ENCODE assay signal across 1 cellular context in the genomic region with DNA sequence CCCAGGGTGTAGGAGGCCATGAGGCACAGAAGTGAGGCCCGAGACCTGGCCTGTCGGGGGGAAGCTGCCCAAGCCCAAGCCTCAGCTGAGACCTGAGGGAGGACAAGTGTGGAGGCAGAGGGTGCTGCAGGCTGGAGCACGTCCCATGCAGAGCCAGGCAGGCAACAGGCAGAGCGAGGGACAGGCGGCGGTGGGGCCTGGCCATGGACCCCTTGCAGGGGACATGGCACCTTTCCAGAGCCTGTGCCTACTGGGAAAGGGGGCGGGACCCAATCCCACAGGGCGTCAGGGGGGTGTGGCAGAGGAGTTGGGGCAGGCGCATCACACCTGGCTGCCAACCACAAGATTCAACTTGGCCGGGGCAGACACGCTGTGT.
A peak's percentile ranks its signal among the peaks of the same experiment; 100 is the strongest.
TF ChIP-seq lines count a peak whose summit lies in the region.

No MANE protein-coding gene starts in this region.

TF ChIP-seq in HepG2, 621 proteins besides CTCF, POLR2A, EP300 and RAD21:
- TF ChIP-seq ZNF33A (CRISPR knock-in tag; IDR thresholded peaks at IDR 0.05; ENCODE audit: borderline replicate concordance) (no peak), CSRNP1 (CRISPR knock-in tag; IDR thresholded peaks at IDR 0.05) (0 out of 2 replicates have a peak, but pooled peaks have one; percentile 19), RXRB (CRISPR knock-in tag; IDR thresholded peaks at IDR 0.05; ENCODE audit: borderline replicate concordance) (no peak), TOPORS (CRISPR knock-in tag; IDR thresholded peaks at IDR 0.05) (peak; percentile 15; the same call in 1 of the 2 replicates)
- TF ChIP-seq, protein P1, sequence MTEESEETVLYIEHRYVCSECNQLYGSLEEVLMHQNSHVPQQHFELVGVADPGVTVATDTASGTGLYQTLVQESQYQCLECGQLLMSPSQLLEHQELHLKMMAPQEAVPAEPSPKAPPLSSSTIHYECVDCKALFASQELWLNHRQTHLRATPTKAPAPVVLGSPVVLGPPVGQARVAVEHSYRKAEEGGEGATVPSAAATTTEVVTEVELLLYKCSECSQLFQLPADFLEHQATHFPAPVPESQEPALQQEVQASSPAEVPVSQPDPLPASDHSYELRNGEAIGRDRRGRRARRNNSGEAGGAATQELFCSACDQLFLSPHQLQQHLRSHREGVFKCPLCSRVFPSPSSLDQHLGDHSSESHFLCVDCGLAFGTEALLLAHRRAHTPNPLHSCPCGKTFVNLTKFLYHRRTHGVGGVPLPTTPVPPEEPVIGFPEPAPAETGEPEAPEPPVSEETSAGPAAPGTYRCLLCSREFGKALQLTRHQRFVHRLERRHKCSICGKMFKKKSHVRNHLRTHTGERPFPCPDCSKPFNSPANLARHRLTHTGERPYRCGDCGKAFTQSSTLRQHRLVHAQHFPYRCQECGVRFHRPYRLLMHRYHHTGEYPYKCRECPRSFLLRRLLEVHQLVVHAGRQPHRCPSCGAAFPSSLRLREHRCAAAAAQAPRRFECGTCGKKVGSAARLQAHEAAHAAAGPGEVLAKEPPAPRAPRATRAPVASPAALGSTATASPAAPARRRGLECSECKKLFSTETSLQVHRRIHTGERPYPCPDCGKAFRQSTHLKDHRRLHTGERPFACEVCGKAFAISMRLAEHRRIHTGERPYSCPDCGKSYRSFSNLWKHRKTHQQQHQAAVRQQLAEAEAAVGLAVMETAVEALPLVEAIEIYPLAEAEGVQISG (CRISPR knock-in tag; IDR thresholded peaks at IDR 0.05): no peak
